ENCODE assay signal across 16 cellular contexts in genomic region chrX:134631404-134632346, GRCh38. TPM values are rescaled to one million over a fixed set of nuclear protein-coding genes. Genes with fewer than 3 reads are reported as not detected.
A peak's percentile ranks its signal among the peaks of the same experiment; 100 is the strongest.
DNase-seq lines count a peak whose midpoint lies in the region; ATAC-seq and TF ChIP-seq lines count a peak whose summit lies in the region.
"Had no signal": no experiment of that assay in that cellular context is flagged by ENCODE, and none has a peak within 500 bp of the region (broad histone marks: within the 10 kb centered on the region; RNA-seq: fewer than 3 reads in every experiment).

No MANE protein-coding gene starts in this region.

- no peak for ATAC-seq in GM19351 (IDR thresholded peaks at IDR 0.05; ENCODE audit: unreplicated experiment)

- H3K4me1 ChIP-seq in adipocyte (ENCODE audit: control insufficient read depth, insufficient read depth, low read length): peaks cover 20% of the 10 kb centered on the region
- peaks cover 3% of the 10 kb centered on the region for H3K4me1 ChIP-seq in mesenchymal stem cell (ENCODE audit: control insufficient read depth, insufficient read depth, low read depth, low read length)
- H3K4me1 ChIP-seq: upper lobe of left lung had no signal

- peak overlapping the region; percentile 67 for H4K91ac ChIP-seq in mesenchymal stem cell (ENCODE audit: low read length)

- no peak overlapping the region for H2BK15ac ChIP-seq in mesenchymal stem cell (ENCODE audit: low read depth, poor library complexity, severe bottlenecking)

- no peak overlapping the region for H2BK120ac ChIP-seq in mesenchymal stem cell (ENCODE audit: low read depth, low read length)

- H3K23ac ChIP-seq in mesenchymal stem cell (ENCODE audit: low read length in 2 of 2): no peak overlapping the region

- peak overlapping the region in 1 of 2 experiments; percentile 69 for H3K4ac ChIP-seq in mesenchymal stem cell (ENCODE audit: low read depth in 1 of 2, low read length in 2 of 2)

- H3K27ac ChIP-seq in mesenchymal stem cell (ENCODE audit: low read length, poor library complexity, severe bottlenecking): no peak overlapping the region
- H3K27ac ChIP-seq: skin epidermis, upper lobe of left lung had no signal

- H2AK5ac ChIP-seq in mesenchymal stem cell (ENCODE audit: low read length, severe bottlenecking): no peak overlapping the region

- H3K36me3 ChIP-seq in adipocyte (ENCODE audit: control insufficient read depth, insufficient read depth, low read length, severe bottlenecking): no peaks in the 10 kb centered on the region
- H3K36me3 ChIP-seq in mesenchymal stem cell (ENCODE audit: control insufficient read depth in 1 of 2, insufficient read depth in 2 of 2, low read depth in 1 of 2, low read length in 2 of 2): no peaks in the 10 kb centered on the region
- H3K36me3 ChIP-seq: upper lobe of left lung had no signal

- no peak overlapping the region for H3K9ac ChIP-seq in adipocyte (ENCODE audit: low read length)
- no peak overlapping the region for H3K9ac ChIP-seq in mesenchymal stem cell (ENCODE audit: low read length)

- no peak overlapping the region for H2BK5ac ChIP-seq in mesenchymal stem cell (ENCODE audit: low read depth, low read length, poor library complexity, severe bottlenecking)

- peak overlapping the region in 1 of 2 experiments; percentile 51 for H2BK12ac ChIP-seq in mesenchymal stem cell (ENCODE audit: low read length in 2 of 2)

- no peak overlapping the region for H4K8ac ChIP-seq in mesenchymal stem cell (ENCODE audit: low read length)

- H3K4me2 ChIP-seq in mesenchymal stem cell (ENCODE audit: low read length, poor library complexity, severe bottlenecking): no peak overlapping the region

- peak overlapping the region; percentile 48 to 52 for H3K18ac ChIP-seq in mesenchymal stem cell (ENCODE audit: low read depth in 1 of 2, low read length in 2 of 2)

- H3K9me3 ChIP-seq in adipocyte (ENCODE audit: control insufficient read depth, low read length) (no peaks in the 10 kb centered on the region), mesenchymal stem cell (ENCODE audit: control insufficient read depth, low read length) (no peaks in the 10 kb centered on the region)
- H3K9me3 ChIP-seq: upper lobe of left lung had no signal

- DNase-seq in AG09309 (ENCODE audit: low read depth): peak; percentile 67
- DNase-seq in H4 (ENCODE audit: low spot score): peak; percentile 15
- DNase-seq in adipocyte (ENCODE audit: low read depth): peak; percentile 75
- peak; percentile 79 for DNase-seq in mesenchymal stem cell
- no peak for DNase-seq in cortex of kidney (lab: John Stamatoyannopoulos, UW)
- DNase-seq in GM19240 (ENCODE audit: insufficient read length, low spot score): no peak
- DNase-seq in OCI-M2 (lab: John Stamatoyannopoulos, UW; ENCODE audit: unreplicated experiment): no peak
- DNase-seq: activated naive CD8-positive, alpha-beta T cell treated with anti-CD3 and anti-CD28 coated beads for 36 hours; hippocampal formation had no signal

- no peak for TF ChIP-seq CTCF in AG09309 (IDR thresholded peaks at IDR 0.05; ENCODE audit: control insufficient read depth, insufficient read depth, low read depth, low read length, missing control alignments)

- 23% methylated on average over 6 of the region's 10 CpGs for WGBS in mesenchymal stem cell

- H3K27me3 ChIP-seq in adipocyte (replicated peaks; ENCODE audit: control insufficient read depth, insufficient read depth, low read length): peaks cover 12% of the 10 kb centered on the region
- H3K27me3 ChIP-seq in mesenchymal stem cell (ENCODE audit: control insufficient read depth in 1 of 2, insufficient read depth in 1 of 2, low read length in 2 of 2): no peaks in the 10 kb centered on the region
- H3K27me3 ChIP-seq: upper lobe of left lung had no signal

- H3K79me1 ChIP-seq in mesenchymal stem cell (replicated peaks; ENCODE audit: low read length, poor library complexity, severe bottlenecking): no peaks in the 10 kb centered on the region

- no peak overlapping the region for H2AFZ ChIP-seq in mesenchymal stem cell (ENCODE audit: low read depth, low read length)

- no peak overlapping the region for H3K4me3 ChIP-seq in AG09309 (ENCODE audit: control insufficient read depth, low read depth, low read length)
- H3K4me3 ChIP-seq in adipocyte (ENCODE audit: low read length): no peak overlapping the region
- H3K4me3 ChIP-seq in mesenchymal stem cell (ENCODE audit: insufficient read depth in 1 of 2, low read depth in 1 of 2, low read length in 2 of 2): no peak overlapping the region
- H3K4me3 ChIP-seq: skin epidermis, upper lobe of left lung had no signal

- H3K14ac ChIP-seq in mesenchymal stem cell (ENCODE audit: low read length in 2 of 2): peak overlapping the region in 1 of 2 experiments; percentile 48

RNA-seq across cellular contexts. Expression of gene PLAC1, which starts 26.6 kb away (rescaled TPM):
- total RNA-seq in H4 (2014; rRNA removed; shearing (Covaris generic)): 1.5 and 3.4 TPM in 2 replicates
- 0.41 TPM for polyA plus RNA-seq in mesenchymal stem cell (2013, experiment 1 of 2)
- polyA plus RNA-seq in mesenchymal stem cell (2013, experiment 2 of 2): 0.42 TPM
- total RNA-seq: activated CD8-positive, alpha-beta memory T cell treated with anti-CD3 and anti-CD28 coated beads for 36 hours; activated naive CD8-positive, alpha-beta T cell treated with anti-CD3 and anti-CD28 coated beads for 36 hours; mononuclear cell; T-helper 2 cell treated with Interferon-gamma antibody and Interleukin-4, amounts not matched to agents 100 ng/mL and 5 ng/mL, for 36 hours; upper lobe of left lung had no signal
- polyA plus RNA-seq: CD14-positive monocyte had no signal

Comparison
In these comparisons a context has a peak if more than half of its experiments do, and no peak if none do; other contexts are left out.
1. DNase-seq: peak in AG09309 (single experiment), H4 (single experiment), adipocyte (single experiment) and mesenchymal stem cell (single experiment); none in cortex of kidney (single experiment), GM19240 (single experiment) and OCI-M2 (single experiment).